ENCODE assay signal across 8 cellular contexts in genomic region chr15:91099616-91100560, GRCh38. TPM values are rescaled to one million over a fixed set of nuclear protein-coding genes. Genes with fewer than 3 reads are reported as not detected.
DNase-seq lines count a peak whose midpoint lies in the region; ATAC-seq and TF ChIP-seq lines count a peak whose summit lies in the region.

Gene SV2B (plus strand): TSS chr15:91100257. CDS start chr15:91226264, 126,007 bp downstream.

- peak within 1 kb of the TSS; percentile 48 for H3K27ac ChIP-seq in left ventricle myocardium inferior (replicated peaks)
- no peak within 1 kb of the TSS for H3K27ac ChIP-seq in psoas muscle

- peak within 1 kb of the TSS; percentile 81 for H3K4me3 Mint-ChIP-seq in activated naive CD8-positive, alpha-beta T cell

- no peaks in the 10 kb centered on the region for H3K9me3 Mint-ChIP-seq in activated naive CD8-positive, alpha-beta T cell (ENCODE audit: low read depth)

- H3K4me1 ChIP-seq in left ventricle myocardium inferior, result peaks cover 56% of the 10 kb centered on the region
- H3K4me1 ChIP-seq in psoas muscle, result peaks cover 4% of the 10 kb centered on the region

- H3K9me3 ChIP-seq in left ventricle myocardium inferior (replicated peaks) (peaks cover 3% of the 10 kb centered on the region), psoas muscle (no peaks in the 10 kb centered on the region)

- ATAC-seq in HG02870 (IDR thresholded peaks at IDR 0.05; ENCODE audit: unreplicated experiment) (peak; percentile 58), psoas muscle (peak in 2 of 4 donors; percentile 64 to 72)

- no peaks in the 10 kb centered on the region for H3K36me3 Mint-ChIP-seq in activated naive CD8-positive, alpha-beta T cell

- peaks cover 42% of the 10 kb centered on the region for H3K27me3 Mint-ChIP-seq in activated naive CD8-positive, alpha-beta T cell

- no peak within 1 kb of the TSS for H3K27ac Mint-ChIP-seq in activated naive CD8-positive, alpha-beta T cell

- TF ChIP-seq CTCF in GM12864 (IDR thresholded peaks at IDR 0.05; ENCODE audit: low read depth, low read length, missing control alignments) (no peak), left ventricle myocardium inferior (IDR thresholded peaks at IDR 0.05; ENCODE audit: borderline replicate concordance) (peak; percentile 21), psoas muscle (IDR thresholded peaks at IDR 0.05) (no peak)

- H3K27me3 ChIP-seq in left ventricle myocardium inferior (ENCODE audit: low read depth), result peaks cover 61% of the 10 kb centered on the region
- H3K27me3 ChIP-seq in psoas muscle (ENCODE audit: insufficient read depth in 3 of 3, low read length in 2 of 3), result peaks cover 0 to 60% (median 20%) of the 10 kb centered on the region in 3 donors

- no peaks in the 10 kb centered on the region for H3K36me3 ChIP-seq in left ventricle myocardium inferior
- H3K36me3 ChIP-seq in psoas muscle (ENCODE audit: insufficient read depth in 1 of 2, low read depth in 1 of 2), result no peaks in the 10 kb centered on the region

- peak within 1 kb of the TSS; percentile 57 for H3K4me3 ChIP-seq in GM12864 (ENCODE audit: low read depth, low read length)
- H3K4me3 ChIP-seq in left ventricle myocardium inferior, result peak within 1 kb of the TSS; percentile 73
- peak within 1 kb of the TSS; percentile 67 for H3K4me3 ChIP-seq in psoas muscle

- H3K4me1 Mint-ChIP-seq in activated naive CD8-positive, alpha-beta T cell (ENCODE audit: low read depth), result peaks cover 20% of the 10 kb centered on the region

- WGBS in psoas muscle, 3 donors, result 1% methylated on average over 60 to 80 of the region's 80 CpGs

- intact Hi-C loops in left ventricle myocardium inferior (cut with micrococcal nuclease), result no loop called here
- intact Hi-C loops in psoas muscle (cut with DNase I), result no loop called here

- DNase-seq in GM12864 (ENCODE audit: low read depth) (no peak), RKO (ENCODE audit: low spot score) (peak; percentile 36), left ventricle myocardium inferior (peak; percentile 27), psoas muscle (peak in 1 of 2 donors; percentile 33), hepatic stellate cell (ENCODE audit: low spot score) (no peak), HPDE6-E6E7 (ENCODE audit: extremely low spot score) (no peak)

RNA-seq across cellular contexts. Expression of gene SV2B, which starts in this region (rescaled TPM):
- total RNA-seq in left ventricle myocardium inferior, result 2.8 TPM
- total RNA-seq in psoas muscle, result 10 to 100 TPM in 1 of 4 donors, 1 to 10 TPM in 3; 2.1 to 10.1 (median 4.9) TPM
- polyA plus RNA-seq in psoas muscle, result under 1 TPM; 0.25 to 0.75 (median 0.64) TPM

Comparison
In these comparisons a context has a peak if more than half of its experiments do, and no peak if none do; other contexts are left out.
1. DNase-seq: peak in RKO (single experiment) and left ventricle myocardium inferior (single experiment); none in GM12864 (single experiment), hepatic stellate cell (single experiment) and HPDE6-E6E7 (single experiment).
2. Peak in every context shown above with its lines, with median percentiles within 50 percentile points of each other: H3K4me3 ChIP-seq.